Comparison of ENCODE assay signal across 8 cellular contexts in the genomic region with DNA sequence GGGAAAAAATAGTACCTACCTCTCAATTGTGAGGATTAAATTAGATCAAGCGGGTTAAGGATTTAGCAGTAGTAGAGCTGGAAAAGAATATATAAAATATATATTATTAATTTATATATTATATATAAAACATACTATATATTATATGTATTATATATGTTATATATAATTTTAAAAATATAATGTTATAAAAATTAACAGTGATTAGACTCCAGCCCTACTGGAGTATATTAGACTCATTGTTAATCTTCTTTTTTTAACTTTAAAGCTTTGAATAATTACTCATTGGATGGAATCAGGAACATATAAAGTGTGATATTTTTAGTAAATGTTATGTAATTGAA. TPM values are rescaled to one million over a fixed set of nuclear protein-coding genes. Genes with fewer than 3 reads are reported as not detected.
DNase-seq lines count a peak whose midpoint lies in the region; ATAC-seq and TF ChIP-seq lines count a peak whose summit lies in the region.

No MANE protein-coding gene starts in this region.

- H3K9me3 ChIP-seq in SJCRH30 (replicated peaks) = no peaks in the 10 kb centered on the region
- H3K9me3 ChIP-seq in esophagus muscularis mucosa = no peaks in the 10 kb centered on the region
- no peaks in the 10 kb centered on the region for H3K9me3 ChIP-seq in prostate gland

- 38% methylated on average over 1 of the region's 1 CpG for WGBS in esophagus muscularis mucosa
- 52% methylated on average over 1 of the region's 1 CpG for WGBS in prostate gland

- TF ChIP-seq EP300 in esophagus muscularis mucosa (IDR thresholded peaks at IDR 0.05) = no peak

- intact Hi-C loops in esophagus muscularis mucosa (cut with DNase I) = loop anchor here (10.0 kb wide), 1 partner anchor 213 kb away; a partner anchor contains a TSS
- intact Hi-C loops in prostate gland (cut with DNase I) = loop anchor here (5.0 kb wide), 1 partner anchor 225 kb away; a partner anchor contains a TSS

- peaks cover 3% of the 10 kb centered on the region; the same call in 1 of the 2 replicates for H3K36me3 ChIP-seq in SJCRH30
- peaks cover 21 to 52% (median 49%) of the 10 kb centered on the region in 4 donors for H3K36me3 ChIP-seq in esophagus muscularis mucosa
- H3K36me3 ChIP-seq in prostate gland = peaks cover 0 to 4% of the 10 kb centered on the region in 2 donors

- TF ChIP-seq CTCF in esophagus muscularis mucosa (IDR thresholded peaks at IDR 0.05) (no peak), prostate gland (IDR thresholded peaks at IDR 0.05) (no peak)

- ATAC-seq in GM18861 (IDR thresholded peaks at IDR 0.05; ENCODE audit: unreplicated experiment) = peak; percentile 3

- H3K4me3 ChIP-seq in SJCRH30 (peak overlapping the region; percentile 89), esophagus muscularis mucosa (peak overlapping the region in 3 of 4 donors; percentile 68 to 78 (median 73)), prostate gland (no peak overlapping the region)

- DNase-seq in SJCRH30 = no peak
- DNase-seq in esophagus muscularis mucosa (ENCODE audit: extremely low spot score) = no peak
- no peak for DNase-seq in prostate gland (ENCODE audit: low spot score)
- DNase-seq in DMS153 (lab: John Stamatoyannopoulos, UW) = no peak
- no peak for DNase-seq in NCI-H1048 (lab: John Stamatoyannopoulos, UW)
- no peak for DNase-seq in erythroblast (lab: John Stamatoyannopoulos, UW)
- DNase-seq in activated effector memory CD4-positive, alpha-beta T cell treated with anti-CD3 and anti-CD28 coated beads, Interleukin-2, amount 50 U/mL, for 16 hours = no peak

- no peaks in the 10 kb centered on the region for H3K27me3 ChIP-seq in SJCRH30
- H3K27me3 ChIP-seq in esophagus muscularis mucosa = no peaks in the 10 kb centered on the region
- no peaks in the 10 kb centered on the region for H3K27me3 ChIP-seq in prostate gland (replicated peaks; ENCODE audit: insufficient read depth)

- TF ChIP-seq POLR2A in esophagus muscularis mucosa (IDR thresholded peaks at IDR 0.05; ENCODE audit: low read depth) (no peak), prostate gland (IDR thresholded peaks at IDR 0.05) (no peak), erythroblast (IDR thresholded peaks at IDR 0.05; ENCODE audit: low read length) (no peak)

- H3K27ac ChIP-seq in SJCRH30 = no peak overlapping the region
- peak overlapping the region; percentile 94 to 99 (median 96) for H3K27ac ChIP-seq in esophagus muscularis mucosa (replicated peaks in 1 of 4)
- peak overlapping the region; percentile 96 to 99 for H3K27ac ChIP-seq in prostate gland

- H3K4me1 ChIP-seq in SJCRH30 (no peaks in the 10 kb centered on the region), esophagus muscularis mucosa (peaks cover 30 to 50% (median 48%) of the 10 kb centered on the region in 4 donors), prostate gland (replicated peaks) (peaks cover 3% of the 10 kb centered on the region)

RNA-seq across cellular contexts. Expression of a gene that starts 0.4 kb away (rescaled TPM):
- 23.9 and 29.4 TPM in 2 replicates for total RNA-seq in SJCRH30 (2014; rRNA removed; shearing (Covaris generic))
- 10 to 100 TPM; 45.2 to 84.3 (median 77.4) TPM for total RNA-seq in esophagus muscularis mucosa
- 100 to 1,000 TPM in 1 of 2 donors, 10 to 100 TPM in 1; 69.7 to 105 TPM for total RNA-seq in prostate gland

RNA-seq across cellular contexts. Expression of a gene that starts 0.6 kb away (rescaled TPM):
- 15.0 and 15.2 TPM in 2 replicates for total RNA-seq in SJCRH30 (2014; rRNA removed; shearing (Covaris generic))
- total RNA-seq in esophagus muscularis mucosa (10 to 100 TPM; 13.7 to 40.5 (median 24.4) TPM), prostate gland (10 to 100 TPM; 45.7 to 63.8 TPM)

RNA-seq across cellular contexts. Expression of a gene that starts 9.9 kb away (rescaled TPM):
- not detected in 2 replicates for total RNA-seq in SJCRH30 (2014; rRNA removed; shearing (Covaris generic))
- not detected for total RNA-seq in esophagus muscularis mucosa
- not detected for total RNA-seq in prostate gland

RNA-seq across cellular contexts. Expression of a gene that starts 24.1 kb away (rescaled TPM):
- not detected in 2 replicates for total RNA-seq in SJCRH30 (2014; rRNA removed; shearing (Covaris generic))
- 1 to 10 TPM in 3 of 4 donors, under 1 TPM in 1; 0.13 to 2.9 (median 1.8) TPM for total RNA-seq in esophagus muscularis mucosa
- total RNA-seq in prostate gland = 1 to 10 TPM; 1.9 to 4.4 TPM

RNA-seq across cellular contexts. Expression of a gene that starts 53.9 kb away (rescaled TPM):
- total RNA-seq in SJCRH30 (2014; rRNA removed; shearing (Covaris generic)) = not detected in 2 replicates
- 1 to 10 TPM in 1 of 4 donors, under 1 TPM in 2, not detected in 1; 0.06 to 4.2 (median 0.17) TPM for total RNA-seq in esophagus muscularis mucosa
- total RNA-seq in prostate gland = 10 to 100 TPM; 14.6 to 17.8 TPM

Comparison
In these comparisons a context has a peak if more than half of its experiments do, and no peak if none do; other contexts are left out.
1. H3K4me3 ChIP-seq: peak in SJCRH30 (single experiment) and esophagus muscularis mucosa (3 of 4); none in prostate gland (0 of 2).